In the genomic region with DNA sequence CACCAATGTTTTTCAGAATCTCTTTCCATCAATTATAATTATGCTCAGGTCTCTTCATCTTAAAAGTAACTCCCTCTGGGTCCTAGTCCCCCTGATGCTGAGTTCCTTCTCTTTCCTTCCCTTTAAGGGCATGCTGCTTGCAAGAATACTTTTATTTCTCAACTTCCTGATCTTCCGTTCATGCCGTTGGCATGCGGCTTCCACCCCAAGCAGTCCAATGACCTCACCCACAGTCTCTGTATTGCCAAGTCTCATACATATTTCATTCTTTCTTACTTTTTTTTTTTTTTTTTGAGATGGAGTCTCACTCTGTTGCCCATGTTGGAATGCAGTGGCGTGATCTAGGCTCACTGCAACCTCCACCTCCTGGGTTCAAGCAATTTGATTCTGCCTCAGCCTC, we compare ENCODE assay signal across 11 cellular contexts.
A peak's percentile ranks its signal among the peaks of the same experiment; 100 is the strongest.
DNase-seq lines count a peak whose midpoint lies in the region; ATAC-seq and TF ChIP-seq lines count a peak whose summit lies in the region.
"Had no signal": no experiment of that assay in that cellular context is flagged by ENCODE, and none has a peak within 500 bp of the region (broad histone marks: within the 10 kb centered on the region; RNA-seq: fewer than 3 reads in every experiment).

No MANE protein-coding gene starts in this region.

- no peak for TF ChIP-seq POLR2A in transverse colon (IDR thresholded peaks at IDR 0.05)

- no peak for TF ChIP-seq RAD21 in SK-N-SH (IDR thresholded peaks at IDR 0.05; ENCODE audit: low read length)

- TF ChIP-seq EP300 in SK-N-SH (IDR thresholded peaks at IDR 0.05; ENCODE audit: borderline replicate concordance in 1 of 2, low read depth in 1 of 2, low read length in 1 of 2) (peak in 1 of 2 experiments; percentile 54; a peak in 1 of 4 replicates), transverse colon (IDR thresholded peaks at IDR 0.05; ENCODE audit: low read depth) (no peak)

- no peak overlapping the region for H3K9ac ChIP-seq in SK-N-SH
- no peak overlapping the region for H3K9ac ChIP-seq in smooth muscle cell (ENCODE audit: low read depth)

- CTCF ChIA-PET in SK-N-SH (lab: Yijun Ruan, JAX): no interaction called here

- no peak for TF ChIP-seq CTCF in SK-N-SH (IDR thresholded peaks at IDR 0.05)
- TF ChIP-seq CTCF in foreskin keratinocyte (conservative IDR thresholded peaks at IDR 0.05): no peak
- no peak for TF ChIP-seq CTCF in transverse colon (IDR thresholded peaks at IDR 0.05)
- TF ChIP-seq CTCF in smooth muscle cell (IDR thresholded peaks at IDR 0.05; ENCODE audit: borderline replicate concordance, insufficient read depth, poor library complexity, severe bottlenecking): no peak

- DNase-seq in HCEC 1CT (peak; percentile 54), SK-N-SH (no peak), foreskin keratinocyte (peak; percentile 44 to 68), transverse colon (no peak), smooth muscle cell (lab: John Stamatoyannopoulos, UW; ENCODE audit: unreplicated experiment) (no peak)
- DNase-seq: activated naive CD8-positive, alpha-beta T cell treated with anti-CD3 and anti-CD28 coated beads, Interleukin-2, amount 10 ng/mL, durations not matched to agents 7 days and 5 days; DMS153; NCI-H510A; stimulated activated CD4-positive, alpha-beta T cell treated with anti-CD3 and anti-CD28 coated beads, Interleukin-4, amount 100 ng/mL, for 24 hours had no signal

- H3K4me3 ChIP-seq in SK-N-SH (ENCODE audit: low read depth in 2 of 2, low read length in 1 of 2): no peak overlapping the region
- H3K4me3 ChIP-seq in transverse colon: no peak overlapping the region
- H3K4me3 ChIP-seq in smooth muscle cell: no peak overlapping the region

- no peaks in the 10 kb centered on the region for H3K27me3 ChIP-seq in SK-N-SH (ENCODE audit: insufficient read depth)
- H3K27me3 ChIP-seq in foreskin keratinocyte: peaks cover 10% of the 10 kb centered on the region
- no peaks in the 10 kb centered on the region for H3K27me3 ChIP-seq in transverse colon
- no peaks in the 10 kb centered on the region for H3K27me3 ChIP-seq in smooth muscle cell (ENCODE audit: low read depth)

- ATAC-seq in foreskin keratinocyte: no peak
- no peak for ATAC-seq in GM21367 (IDR thresholded peaks at IDR 0.05; ENCODE audit: unreplicated experiment)
- no peak for ATAC-seq in GM18517 (IDR thresholded peaks at IDR 0.05; ENCODE audit: unreplicated experiment)

- no peaks in the 10 kb centered on the region for H3K9me3 ChIP-seq in SK-N-SH
- no peaks in the 10 kb centered on the region for H3K9me3 ChIP-seq in transverse colon
- no peaks in the 10 kb centered on the region for H3K9me3 ChIP-seq in smooth muscle cell (replicated peaks; ENCODE audit: low read depth)

- H3F3A ChIP-seq in SK-N-SH (replicated peaks; ENCODE audit: insufficient read depth) (peaks cover 10% of the 10 kb centered on the region), smooth muscle cell (ENCODE audit: low read depth) (no peaks in the 10 kb centered on the region)

- in situ Hi-C loops in transverse colon (cut with MboI; ENCODE audit: low pct_ligation_motif_present in 1 of 4, low pct_unique_long_range_greater_than_20kb in 1 of 4, low sequenced_read_pairs in 3 of 4): no loop called here

- intact Hi-C loops in transverse colon (cut with DNase I; ENCODE audit: low total_unique reads): no loop called here

- H3K79me2 ChIP-seq in SK-N-SH (ENCODE audit: insufficient read depth): no peaks in the 10 kb centered on the region
- H3K79me2 ChIP-seq in smooth muscle cell (ENCODE audit: low read depth): no peaks in the 10 kb centered on the region

- POLR2A ChIA-PET in SK-N-SH (lab: Yijun Ruan, JAX): no interaction called here

- H3K4me1 ChIP-seq in SK-N-SH (ENCODE audit: control insufficient read depth in 1 of 2, insufficient read depth in 2 of 2, low read depth in 1 of 2, low read length in 1 of 2) (peaks cover 0 to 16% of the 10 kb centered on the region in 2 experiments; a peak in 1 of 4 replicates), foreskin keratinocyte (no peaks in the 10 kb centered on the region), transverse colon (peaks cover 0 to 12% (median 6%) of the 10 kb centered on the region in 4 donors), smooth muscle cell (ENCODE audit: low read depth) (peaks cover 3% of the 10 kb centered on the region)

- WGBS in SK-N-SH (ENCODE audit: low lambda C conversion rate): 30% methylated on average over 4 of the region's 4 CpGs
- WGBS in transverse colon (ENCODE audit: low coverage in 1 of 2), 2 donors: 59 to 86% methylated on average over 3 to 4 of the region's 4 CpGs
- 74% methylated on average over 4 of the region's 4 CpGs for WGBS in smooth muscle cell (ENCODE audit: low lambda C conversion rate)

- no peaks in the 10 kb centered on the region for H3K9me2 ChIP-seq in SK-N-SH

- H3K27ac ChIP-seq in SK-N-SH (ENCODE audit: low read depth in 2 of 2, low read length in 1 of 2) (peak overlapping the region in 1 of 2 experiments; percentile 43; a peak in 2 of 4 replicates), foreskin keratinocyte (no peak overlapping the region), transverse colon (peak overlapping the region; percentile 50 to 80 (median 70)), smooth muscle cell (ENCODE audit: low read depth) (no peak overlapping the region)

- H2AFZ ChIP-seq in SK-N-SH (ENCODE audit: low read depth) (no peak overlapping the region), smooth muscle cell (ENCODE audit: low read depth) (no peak overlapping the region)

- H3K36me3 ChIP-seq in SK-N-SH (replicated peaks in 1 of 2; ENCODE audit: control insufficient read depth in 1 of 2, insufficient read depth in 2 of 2, low read length in 1 of 2) (no peaks in the 10 kb centered on the region), transverse colon (no peaks in the 10 kb centered on the region), smooth muscle cell (ENCODE audit: low read depth) (no peaks in the 10 kb centered on the region)

- H3K4me2 ChIP-seq in SK-N-SH (no peak overlapping the region), smooth muscle cell (no peak overlapping the region)

- H4K20me1 ChIP-seq in SK-N-SH (ENCODE audit: insufficient read depth) (no peaks in the 10 kb centered on the region), smooth muscle cell (ENCODE audit: low read depth) (no peaks in the 10 kb centered on the region)

TF ChIP-seq in SK-N-SH, 30 proteins besides CTCF, POLR2A, EP300 and RAD21:
- 0 out of 2 replicates have a peak, but pooled peaks have one; percentile 32 for TF ChIP-seq ELF1 (IDR thresholded peaks at IDR 0.05)
- TF ChIP-seq MEF2A (IDR thresholded peaks at IDR 0.05; ENCODE audit: borderline replicate concordance, low read depth): peak; percentile 47; the same call in 1 of the 2 replicates
- TF ChIP-seq, protein P1, sequence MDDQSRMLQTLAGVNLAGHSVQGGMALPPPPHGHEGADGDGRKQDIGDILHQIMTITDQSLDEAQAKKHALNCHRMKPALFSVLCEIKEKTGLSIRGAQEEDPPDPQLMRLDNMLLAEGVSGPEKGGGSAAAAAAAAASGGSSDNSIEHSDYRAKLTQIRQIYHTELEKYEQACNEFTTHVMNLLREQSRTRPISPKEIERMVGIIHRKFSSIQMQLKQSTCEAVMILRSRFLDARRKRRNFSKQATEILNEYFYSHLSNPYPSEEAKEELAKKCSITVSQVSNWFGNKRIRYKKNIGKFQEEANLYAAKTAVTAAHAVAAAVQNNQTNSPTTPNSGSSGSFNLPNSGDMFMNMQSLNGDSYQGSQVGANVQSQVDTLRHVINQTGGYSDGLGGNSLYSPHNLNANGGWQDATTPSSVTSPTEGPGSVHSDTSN (IDR thresholded peaks at IDR 0.05): peak; percentile 42; the same call in 1 of the 2 replicates
- TF ChIP-seq TEAD4 (IDR thresholded peaks at IDR 0.05; ENCODE audit: borderline replicate concordance, insufficient read depth): peak; percentile 43; the same call in 1 of the 2 replicates
- TF ChIP-seq JUND (IDR thresholded peaks at IDR 0.05): peak; percentile 27; the same call in 1 of the 2 replicates
- peak; percentile 47; the same call in 1 of the 2 replicates for TF ChIP-seq NFIC (IDR thresholded peaks at IDR 0.05; ENCODE audit: borderline replicate concordance)
- no peak for TF ChIP-seq TAF1 (IDR thresholded peaks at IDR 0.05; ENCODE audit: borderline replicate concordance, low read depth, low read length)
- no peak for TF ChIP-seq USF1 (IDR thresholded peaks at IDR 0.05; ENCODE audit: borderline replicate concordance, low read depth)
- peak; percentile 72 for TF ChIP-seq MAX (IDR thresholded peaks at IDR 0.05; ENCODE audit: low read depth)
- TF ChIP-seq TCF12 (IDR thresholded peaks at IDR 0.05): peak; percentile 37; the same call in 1 of the 2 replicates
- TF ChIP-seq FOSL2 (IDR thresholded peaks at IDR 0.05; ENCODE audit: borderline replicate concordance, low read depth): peak; percentile 44; the same call in 1 of the 2 replicates
TF ChIP-seq in SK-N-SH: peak in this region for 9.

Comparison
In these comparisons a context has a peak if more than half of its experiments do, and no peak if none do; other contexts are left out.
1. DNase-seq: peak in HCEC 1CT (single experiment) and foreskin keratinocyte (2 of 2); none in SK-N-SH (single experiment), transverse colon (single experiment) and smooth muscle cell (single experiment).
2. H3K27ac ChIP-seq: peak in transverse colon (4 of 4); none in foreskin keratinocyte (single experiment) and smooth muscle cell (single experiment).